ENCODE assay signal across 16 cellular contexts in the genomic region with DNA sequence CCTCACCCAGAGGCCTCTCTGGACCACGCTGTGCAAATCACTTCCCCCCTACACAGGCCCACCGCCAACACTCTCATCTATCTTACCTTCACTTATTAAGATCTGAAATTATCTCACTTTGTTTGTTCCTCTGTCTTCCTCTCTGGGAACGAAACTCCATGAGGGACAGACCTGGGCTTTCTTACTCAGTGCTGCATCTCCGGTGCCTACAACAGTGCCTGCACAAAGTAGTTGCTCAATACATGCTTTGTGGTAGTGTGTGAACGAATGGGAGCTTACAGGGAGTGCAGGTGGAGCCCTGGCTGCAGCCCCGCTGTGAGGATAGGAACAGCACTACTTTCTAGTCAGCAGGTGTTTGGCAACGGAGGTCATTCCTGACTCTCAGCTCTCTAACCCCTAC. TPM values are rescaled to one million over a fixed set of nuclear protein-coding genes. Genes with fewer than 3 reads are reported as not detected.
A peak's percentile ranks its signal among the peaks of the same experiment; 100 is the strongest.
DNase-seq lines count a peak whose midpoint lies in the region; ATAC-seq and TF ChIP-seq lines count a peak whose summit lies in the region.
"Had no signal": no experiment of that assay in that cellular context is flagged by ENCODE, and none has a peak within 500 bp of the region (broad histone marks: within the 10 kb centered on the region; RNA-seq: fewer than 3 reads in every experiment).

No MANE protein-coding gene starts in this region.

- peaks cover 72% of the 10 kb centered on the region for H3K79me2 ChIP-seq in fibroblast of lung (ENCODE audit: control insufficient read depth, insufficient read depth, low read length)

- ATAC-seq in heart right ventricle (no peak), upper lobe of right lung (no peak), HG02623 (IDR thresholded peaks at IDR 0.05; ENCODE audit: unreplicated experiment) (no peak)
- no peak for ATAC-seq in activated CD8-positive, alpha-beta T cell treated with anti-CD3 and anti-CD28 coated beads for 36 hours
- ATAC-seq: gastrocnemius medialis; stimulated activated memory B cell treated with anti-CD40 and anti-IgM and Interleukin-4, amounts not matched to agents 10 μg/mL and 1 μg/mL and 100 μg/mL, for 72 hours had no signal

- peak overlapping the region; percentile 96 for H3K27ac Mint-ChIP-seq in activated CD8-positive, alpha-beta T cell treated with anti-CD3 and anti-CD28 coated beads for 36 hours
- H3K27ac Mint-ChIP-seq: progenitor cell of endocrine pancreas; stimulated activated memory B cell treated with anti-CD40 and anti-IgM and Interleukin-4, amounts not matched to agents 10 μg/mL and 1 μg/mL and 100 μg/mL, for 72 hours had no signal

- no peak for TF ChIP-seq CTCF in heart right ventricle (IDR thresholded peaks at IDR 0.05)
- TF ChIP-seq CTCF in activated CD8-positive, alpha-beta T cell treated with anti-CD3 and anti-CD28 coated beads for 36 hours (IDR thresholded peaks at IDR 0.05), result no peak
- TF ChIP-seq CTCF in fibroblast of lung (conservative IDR thresholded peaks at IDR 0.05 in 1 of 2, IDR thresholded peaks at IDR 0.05 in 1 of 2; ENCODE audit: low read depth in 1 of 2, low read length in 2 of 2), result no peak
- TF ChIP-seq CTCF in upper lobe of right lung (IDR thresholded peaks at IDR 0.05), result no peak

- peak; percentile 36 for DNase-seq in cardiac septum (ENCODE audit: low spot score)
- no peak for DNase-seq in heart right ventricle
- no peak for DNase-seq in activated CD8-positive, alpha-beta T cell treated with anti-CD3 and anti-CD28 coated beads for 36 hours
- no peak for DNase-seq in fibroblast of lung (ENCODE audit: low read depth in 2 of 2)
- DNase-seq in upper lobe of right lung, result no peak
- no peak for DNase-seq in EL
- no peak for DNase-seq in superior temporal gyrus (ENCODE audit: extremely low spot score)
- DNase-seq: gastrocnemius medialis, GOT3, NCI-H1105 had no signal

- H2AFZ ChIP-seq in fibroblast of lung (ENCODE audit: low read length), result no peak overlapping the region

- no peak overlapping the region for H3K4me3 Mint-ChIP-seq in activated CD8-positive, alpha-beta T cell treated with anti-CD3 and anti-CD28 coated beads for 36 hours
- H3K4me3 Mint-ChIP-seq: stimulated activated memory B cell treated with anti-CD40 and anti-IgM and Interleukin-4, amounts not matched to agents 10 μg/mL and 1 μg/mL and 100 μg/mL, for 72 hours had no signal

- WGBS in heart right ventricle, 2 donors, result 89 to 91% methylated on average over 7 of the region's 7 CpGs

- H3K27ac ChIP-seq in heart right ventricle (peak overlapping the region in 4 of 10 donors; percentile 33 to 88 (median 85)), fibroblast of lung (ENCODE audit: insufficient read depth, low read length) (peak overlapping the region; percentile 58), upper lobe of right lung (peak overlapping the region; percentile 80)
- H3K27ac ChIP-seq: epithelial cell of prostate, KMS-11 had no signal

- POLR2A ChIA-PET in activated CD8-positive, alpha-beta T cell treated with anti-CD3 and anti-CD28 coated beads for 36 hours (lab: Charles Lee), result interaction anchor here (1.1 to 3.9 kb wide), 8 partner anchors 9 to 60 kb away, joined by 3 to 27 read pairs (median 5); partner anchors contain the start of genes AURKA and CSTF1

- peaks cover 82% of the 10 kb centered on the region for H3K4me1 Mint-ChIP-seq in activated CD8-positive, alpha-beta T cell treated with anti-CD3 and anti-CD28 coated beads for 36 hours (ENCODE audit: low read depth)

- H3K9ac ChIP-seq in fibroblast of lung (ENCODE audit: insufficient read depth, low read length), result no peak overlapping the region
- H3K9ac ChIP-seq: KMS-11 had no signal

- H3K36me3 Mint-ChIP-seq in activated CD8-positive, alpha-beta T cell treated with anti-CD3 and anti-CD28 coated beads for 36 hours (ENCODE audit: low read depth), result peaks cover 37% of the 10 kb centered on the region

- H4K20me1 ChIP-seq in fibroblast of lung (ENCODE audit: control insufficient read depth, extremely low read depth, insufficient read depth, low read length), result no peaks in the 10 kb centered on the region

- H3K9me3 ChIP-seq in heart right ventricle, result no peaks in the 10 kb centered on the region
- H3K9me3 ChIP-seq in fibroblast of lung (ENCODE audit: control insufficient read depth, insufficient read depth, low read depth, low read length), result no peaks in the 10 kb centered on the region
- H3K9me3 ChIP-seq in upper lobe of right lung, result no peaks in the 10 kb centered on the region
- H3K9me3 ChIP-seq: gastrocnemius medialis had no signal

- H3K4me2 ChIP-seq in fibroblast of lung (ENCODE audit: extremely low read depth, insufficient read depth, low read length), result peak overlapping the region; percentile 13
- H3K4me2 ChIP-seq: KMS-11, smooth muscle cell had no signal

- intact Hi-C loops in cardiac septum (cut with DNase I) (no loop called here), heart right ventricle (cut with DNase I) (loop anchor here in 1 of 10 donors (10.0 kb wide), 1 partner anchor 47 kb away; the partner anchor contains the start of gene RTF2), upper lobe of right lung (cut with DNase I) (no loop called here)
- intact Hi-C loops in activated CD8-positive, alpha-beta T cell treated with anti-CD3 and anti-CD28 coated beads for 36 hours (cut with micrococcal nuclease), result no loop called here

- H3K9me3 Mint-ChIP-seq in activated CD8-positive, alpha-beta T cell treated with anti-CD3 and anti-CD28 coated beads for 36 hours, result peaks cover 5% of the 10 kb centered on the region
- H3K9me3 Mint-ChIP-seq: stimulated activated memory B cell treated with anti-CD40 and anti-IgM and Interleukin-4, amounts not matched to agents 10 μg/mL and 1 μg/mL and 100 μg/mL, for 72 hours had no signal

- H3K36me3 ChIP-seq in heart right ventricle (no peaks in the 10 kb centered on the region), fibroblast of lung (ENCODE audit: control insufficient read depth, insufficient read depth, low read length) (no peaks in the 10 kb centered on the region), upper lobe of right lung (no peaks in the 10 kb centered on the region)
- H3K36me3 ChIP-seq: gastrocnemius medialis had no signal

- no peaks in the 10 kb centered on the region for H3K27me3 Mint-ChIP-seq in activated CD8-positive, alpha-beta T cell treated with anti-CD3 and anti-CD28 coated beads for 36 hours
- H3K27me3 Mint-ChIP-seq: progenitor cell of endocrine pancreas; stimulated activated memory B cell treated with anti-CD40 and anti-IgM and Interleukin-4, amounts not matched to agents 10 μg/mL and 1 μg/mL and 100 μg/mL, for 72 hours had no signal

- H3K27me3 ChIP-seq in heart right ventricle (no peaks in the 10 kb centered on the region), fibroblast of lung (ENCODE audit: control insufficient read depth, insufficient read depth, low read length) (no peaks in the 10 kb centered on the region), upper lobe of right lung (no peaks in the 10 kb centered on the region)
- H3K27me3 ChIP-seq: gastrocnemius medialis had no signal

- H3K4me1 ChIP-seq in heart right ventricle, result peaks cover 0 to 79% (median 16%) of the 10 kb centered on the region in 9 donors
- peaks cover 29% of the 10 kb centered on the region for H3K4me1 ChIP-seq in fibroblast of lung (ENCODE audit: control insufficient read depth, extremely low read depth, insufficient read depth, low read length)
- peaks cover 40% of the 10 kb centered on the region for H3K4me1 ChIP-seq in upper lobe of right lung
- H3K4me1 ChIP-seq: gastrocnemius medialis had no signal

- CTCF ChIA-PET in activated CD8-positive, alpha-beta T cell treated with anti-CD3 and anti-CD28 coated beads for 36 hours (lab: Charles Lee), result interaction anchor here (1.1 to 5.6 kb wide), 5 partner anchors 13 to 22 kb away, joined by 3 to 35 read pairs (median 4); no protein-coding TSS in a partner anchor

- H3K4me3 ChIP-seq in heart right ventricle, result no peak overlapping the region
- no peak overlapping the region for H3K4me3 ChIP-seq in fibroblast of lung (replicated peaks in 1 of 4; ENCODE audit: control extremely low read depth in 1 of 4, insufficient read depth in 1 of 4, low read depth in 3 of 4, low read length in 4 of 4)
- H3K4me3 ChIP-seq in upper lobe of right lung, result peak overlapping the region; percentile 49
- H3K4me3 ChIP-seq: gastrocnemius medialis, smooth muscle cell had no signal

RNA-seq across cellular contexts. Expression of gene CASS4, which starts 5.3 kb away (rescaled TPM):
- total RNA-seq in cardiac septum, result 0.30 TPM
- total RNA-seq in heart right ventricle, result 1 to 10 TPM in 1 of 10 donors, under 1 TPM in 9; 0.22 to 2.8 (median 0.77) TPM
- under 1 TPM; 0.35 to 0.37 TPM for polyA plus RNA-seq in heart right ventricle
- 1 to 10 TPM; 3.5 to 3.7 TPM for total RNA-seq in activated CD8-positive, alpha-beta T cell treated with anti-CD3 and anti-CD28 coated beads for 36 hours
- total RNA-seq in fibroblast of lung, result 14.9 and 17.7 TPM in 2 replicates
- 63.7 and 65.8 TPM in 2 replicates for polyA plus RNA-seq in fibroblast of lung
- 39.0 and 48.2 TPM in 2 replicates for polyA plus RNA-seq in fibroblast of lung (2012)
- 84.7 and 110 TPM in 2 replicates for polyA minus RNA-seq in fibroblast of lung (ENCODE audit: low replicate concordance)
- total RNA-seq in upper lobe of right lung, result 40.2 TPM

RNA-seq across cellular contexts. Expression of gene CSTF1, which starts 25.0 kb away (rescaled TPM):
- total RNA-seq in cardiac septum (15.3 TPM), heart right ventricle (10 to 100 TPM; 16.3 to 23.7 (median 21.6) TPM), fibroblast of lung (28.8 and 31.2 TPM in 2 replicates), upper lobe of right lung (27.8 TPM)
- polyA plus RNA-seq in heart right ventricle (10 to 100 TPM in 1 of 2 donors, 1 to 10 TPM in 1; 3.7 to 11.3 TPM), fibroblast of lung (55.2 and 68.6 TPM in 2 replicates)
- 10 to 100 TPM; 63.4 to 66.2 TPM for total RNA-seq in activated CD8-positive, alpha-beta T cell treated with anti-CD3 and anti-CD28 coated beads for 36 hours
- polyA plus RNA-seq in fibroblast of lung (2012), result 34.5 and 46.9 TPM in 2 replicates
- polyA minus RNA-seq in fibroblast of lung (ENCODE audit: low replicate concordance), result 133 and 137 TPM in 2 replicates

RNA-seq across cellular contexts. Expression of gene AURKA, which starts 25.4 kb away (rescaled TPM):
- total RNA-seq in cardiac septum (3.2 TPM), heart right ventricle (10 to 100 TPM in 1 of 10 donors, 1 to 10 TPM in 9; 3.9 to 12.2 (median 7.5) TPM), fibroblast of lung (4.9 and 27.7 TPM in 2 replicates), upper lobe of right lung (1.5 TPM)
- polyA plus RNA-seq in heart right ventricle (10 to 100 TPM in 1 of 2 donors, 1 to 10 TPM in 1; 2.4 to 11.0 TPM), fibroblast of lung (32.7 and 89.3 TPM in 2 replicates)
- 100 to 1,000 TPM in 1 of 2 experiments, 10 to 100 TPM in 1; 97.5 to 100 TPM for total RNA-seq in activated CD8-positive, alpha-beta T cell treated with anti-CD3 and anti-CD28 coated beads for 36 hours
- 20.4 and 60.3 TPM in 2 replicates for polyA plus RNA-seq in fibroblast of lung (2012)
- 5.4 and 24.1 TPM in 2 replicates for polyA minus RNA-seq in fibroblast of lung (ENCODE audit: low replicate concordance)

RNA-seq across cellular contexts. Expression of gene RTF2, which starts 51.0 kb away (rescaled TPM):
- 76.0 TPM for total RNA-seq in cardiac septum
- total RNA-seq in heart right ventricle, result 10 to 100 TPM; 83.1 to 95.5 (median 88.6) TPM
- polyA plus RNA-seq in heart right ventricle, result 100 to 1,000 TPM in 1 of 2 donors, 10 to 100 TPM in 1; 29.1 to 113 TPM
- total RNA-seq in activated CD8-positive, alpha-beta T cell treated with anti-CD3 and anti-CD28 coated beads for 36 hours, result 10 to 100 TPM; 72.0 to 76.7 TPM
- total RNA-seq in fibroblast of lung, result 86.3 and 100 TPM in 2 replicates
- polyA plus RNA-seq in fibroblast of lung, result 107 and 117 TPM in 2 replicates
- polyA plus RNA-seq in fibroblast of lung (2012), result 118 and 145 TPM in 2 replicates
- 50.0 and 80.3 TPM in 2 replicates for polyA minus RNA-seq in fibroblast of lung (ENCODE audit: low replicate concordance)
- 77.4 TPM for total RNA-seq in upper lobe of right lung

RNA-seq across cellular contexts. Expression of gene FAM210B, which starts 58.6 kb away (rescaled TPM):
- total RNA-seq in cardiac septum (41.5 TPM), heart right ventricle (10 to 100 TPM; 48.8 to 85.2 (median 57.6) TPM), fibroblast of lung (71.9 and 120 TPM in 2 replicates), upper lobe of right lung (39.5 TPM)
- polyA plus RNA-seq in heart right ventricle (10 to 100 TPM; 27.1 to 36.2 TPM), fibroblast of lung (63.6 and 90.6 TPM in 2 replicates)
- total RNA-seq in activated CD8-positive, alpha-beta T cell treated with anti-CD3 and anti-CD28 coated beads for 36 hours, result 1 to 10 TPM; 3.7 to 4.5 TPM
- 49.4 and 60.5 TPM in 2 replicates for polyA plus RNA-seq in fibroblast of lung (2012)
- polyA minus RNA-seq in fibroblast of lung (ENCODE audit: low replicate concordance), result 19.7 and 20.2 TPM in 2 replicates
